Comparison of ENCODE assay signal across 2 cellular contexts in the genomic region with DNA sequence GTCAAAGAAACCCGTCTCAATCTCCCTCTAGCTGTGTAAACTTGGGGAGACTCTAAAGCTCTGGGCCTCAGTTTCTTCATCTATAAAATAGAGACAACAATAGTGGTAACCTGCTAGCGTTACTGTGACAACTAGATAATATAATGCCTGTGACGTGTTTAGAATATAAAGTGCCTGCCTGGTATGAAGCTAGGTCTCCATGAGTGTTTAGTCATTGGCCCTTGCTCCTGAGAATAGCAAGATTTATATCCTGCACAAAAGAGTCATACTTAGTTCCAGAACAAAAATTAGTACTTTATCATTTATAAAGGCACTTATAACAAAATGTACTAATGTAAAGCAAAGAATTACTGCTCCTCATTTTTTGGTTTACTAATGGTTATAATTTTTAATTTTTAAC.
TF ChIP-seq lines count a peak whose summit lies in the region.

No MANE protein-coding gene starts in this region.

TF ChIP-seq in SK-N-SH, 30 proteins besides CTCF, POLR2A, EP300 and RAD21:
- no peak for TF ChIP-seq NFIC (IDR thresholded peaks at IDR 0.05; ENCODE audit: borderline replicate concordance)
- TF ChIP-seq CHD2 (IDR thresholded peaks at IDR 0.05; ENCODE audit: low read length, partially characterized antibody) = no peak
- TF ChIP-seq FOXM1 (IDR thresholded peaks at IDR 0.05; ENCODE audit: low read depth) = no peak
- TF ChIP-seq, protein P1, sequence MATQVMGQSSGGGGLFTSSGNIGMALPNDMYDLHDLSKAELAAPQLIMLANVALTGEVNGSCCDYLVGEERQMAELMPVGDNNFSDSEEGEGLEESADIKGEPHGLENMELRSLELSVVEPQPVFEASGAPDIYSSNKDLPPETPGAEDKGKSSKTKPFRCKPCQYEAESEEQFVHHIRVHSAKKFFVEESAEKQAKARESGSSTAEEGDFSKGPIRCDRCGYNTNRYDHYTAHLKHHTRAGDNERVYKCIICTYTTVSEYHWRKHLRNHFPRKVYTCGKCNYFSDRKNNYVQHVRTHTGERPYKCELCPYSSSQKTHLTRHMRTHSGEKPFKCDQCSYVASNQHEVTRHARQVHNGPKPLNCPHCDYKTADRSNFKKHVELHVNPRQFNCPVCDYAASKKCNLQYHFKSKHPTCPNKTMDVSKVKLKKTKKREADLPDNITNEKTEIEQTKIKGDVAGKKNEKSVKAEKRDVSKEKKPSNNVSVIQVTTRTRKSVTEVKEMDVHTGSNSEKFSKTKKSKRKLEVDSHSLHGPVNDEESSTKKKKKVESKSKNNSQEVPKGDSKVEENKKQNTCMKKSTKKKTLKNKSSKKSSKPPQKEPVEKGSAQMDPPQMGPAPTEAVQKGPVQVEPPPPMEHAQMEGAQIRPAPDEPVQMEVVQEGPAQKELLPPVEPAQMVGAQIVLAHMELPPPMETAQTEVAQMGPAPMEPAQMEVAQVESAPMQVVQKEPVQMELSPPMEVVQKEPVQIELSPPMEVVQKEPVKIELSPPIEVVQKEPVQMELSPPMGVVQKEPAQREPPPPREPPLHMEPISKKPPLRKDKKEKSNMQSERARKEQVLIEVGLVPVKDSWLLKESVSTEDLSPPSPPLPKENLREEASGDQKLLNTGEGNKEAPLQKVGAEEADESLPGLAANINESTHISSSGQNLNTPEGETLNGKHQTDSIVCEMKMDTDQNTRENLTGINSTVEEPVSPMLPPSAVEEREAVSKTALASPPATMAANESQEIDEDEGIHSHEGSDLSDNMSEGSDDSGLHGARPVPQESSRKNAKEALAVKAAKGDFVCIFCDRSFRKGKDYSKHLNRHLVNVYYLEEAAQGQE (IDR thresholded peaks at IDR 0.05; ENCODE audit: low read depth, low read length) = no peak
- TF ChIP-seq, protein P2, sequence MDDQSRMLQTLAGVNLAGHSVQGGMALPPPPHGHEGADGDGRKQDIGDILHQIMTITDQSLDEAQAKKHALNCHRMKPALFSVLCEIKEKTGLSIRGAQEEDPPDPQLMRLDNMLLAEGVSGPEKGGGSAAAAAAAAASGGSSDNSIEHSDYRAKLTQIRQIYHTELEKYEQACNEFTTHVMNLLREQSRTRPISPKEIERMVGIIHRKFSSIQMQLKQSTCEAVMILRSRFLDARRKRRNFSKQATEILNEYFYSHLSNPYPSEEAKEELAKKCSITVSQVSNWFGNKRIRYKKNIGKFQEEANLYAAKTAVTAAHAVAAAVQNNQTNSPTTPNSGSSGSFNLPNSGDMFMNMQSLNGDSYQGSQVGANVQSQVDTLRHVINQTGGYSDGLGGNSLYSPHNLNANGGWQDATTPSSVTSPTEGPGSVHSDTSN (IDR thresholded peaks at IDR 0.05) = no peak
- TF ChIP-seq, protein P3, sequence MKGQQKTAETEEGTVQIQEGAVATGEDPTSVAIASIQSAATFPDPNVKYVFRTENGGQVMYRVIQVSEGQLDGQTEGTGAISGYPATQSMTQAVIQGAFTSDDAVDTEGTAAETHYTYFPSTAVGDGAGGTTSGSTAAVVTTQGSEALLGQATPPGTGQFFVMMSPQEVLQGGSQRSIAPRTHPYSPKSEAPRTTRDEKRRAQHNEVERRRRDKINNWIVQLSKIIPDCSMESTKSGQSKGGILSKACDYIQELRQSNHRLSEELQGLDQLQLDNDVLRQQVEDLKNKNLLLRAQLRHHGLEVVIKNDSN (IDR thresholded peaks at IDR 0.05; ENCODE audit: borderline replicate concordance, low read depth) = no peak
- no peak for TF ChIP-seq FOSL2 (IDR thresholded peaks at IDR 0.05; ENCODE audit: borderline replicate concordance, low read depth)
- TF ChIP-seq, protein P4, sequence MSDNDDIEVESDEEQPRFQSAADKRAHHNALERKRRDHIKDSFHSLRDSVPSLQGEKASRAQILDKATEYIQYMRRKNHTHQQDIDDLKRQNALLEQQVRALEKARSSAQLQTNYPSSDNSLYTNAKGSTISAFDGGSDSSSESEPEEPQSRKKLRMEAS (IDR thresholded peaks at IDR 0.05; ENCODE audit: low read depth) = no peak
- TF ChIP-seq TAF1 (IDR thresholded peaks at IDR 0.05; ENCODE audit: borderline replicate concordance, low read depth, low read length) = no peak
- no peak for TF ChIP-seq NRF1 (IDR thresholded peaks at IDR 0.05; ENCODE audit: low read depth, low read length)
- TF ChIP-seq FOXJ3 (CRISPR knock-in tag; IDR thresholded peaks at IDR 0.05) = no peak
- TF ChIP-seq POLR2AphosphoS5 (IDR thresholded peaks at IDR 0.05; ENCODE audit: low read depth, low read length) = no peak
- no peak for TF ChIP-seq SMC3 (IDR thresholded peaks at IDR 0.05; ENCODE audit: low read depth, low read length)
TF ChIP-seq in SK-N-SH: peak in this region for 0.

TF ChIP-seq in SK-N-SH treated with all-trans-retinoic acid at 6 μM for 48 hours, 23 proteins besides CTCF, POLR2A, EP300 and RAD21:
- no peak for TF ChIP-seq BACH2 (CRISPR knock-in tag; IDR thresholded peaks at IDR 0.05; ENCODE audit: borderline replicate concordance)
- TF ChIP-seq SNAI2 (CRISPR knock-in tag; IDR thresholded peaks at IDR 0.05) = no peak
- TF ChIP-seq ZFP30 (CRISPR knock-in tag; IDR thresholded peaks at IDR 0.05) = no peak
- TF ChIP-seq ZFP3 (CRISPR knock-in tag; IDR thresholded peaks at IDR 0.05) = no peak
- TF ChIP-seq, protein P5, sequence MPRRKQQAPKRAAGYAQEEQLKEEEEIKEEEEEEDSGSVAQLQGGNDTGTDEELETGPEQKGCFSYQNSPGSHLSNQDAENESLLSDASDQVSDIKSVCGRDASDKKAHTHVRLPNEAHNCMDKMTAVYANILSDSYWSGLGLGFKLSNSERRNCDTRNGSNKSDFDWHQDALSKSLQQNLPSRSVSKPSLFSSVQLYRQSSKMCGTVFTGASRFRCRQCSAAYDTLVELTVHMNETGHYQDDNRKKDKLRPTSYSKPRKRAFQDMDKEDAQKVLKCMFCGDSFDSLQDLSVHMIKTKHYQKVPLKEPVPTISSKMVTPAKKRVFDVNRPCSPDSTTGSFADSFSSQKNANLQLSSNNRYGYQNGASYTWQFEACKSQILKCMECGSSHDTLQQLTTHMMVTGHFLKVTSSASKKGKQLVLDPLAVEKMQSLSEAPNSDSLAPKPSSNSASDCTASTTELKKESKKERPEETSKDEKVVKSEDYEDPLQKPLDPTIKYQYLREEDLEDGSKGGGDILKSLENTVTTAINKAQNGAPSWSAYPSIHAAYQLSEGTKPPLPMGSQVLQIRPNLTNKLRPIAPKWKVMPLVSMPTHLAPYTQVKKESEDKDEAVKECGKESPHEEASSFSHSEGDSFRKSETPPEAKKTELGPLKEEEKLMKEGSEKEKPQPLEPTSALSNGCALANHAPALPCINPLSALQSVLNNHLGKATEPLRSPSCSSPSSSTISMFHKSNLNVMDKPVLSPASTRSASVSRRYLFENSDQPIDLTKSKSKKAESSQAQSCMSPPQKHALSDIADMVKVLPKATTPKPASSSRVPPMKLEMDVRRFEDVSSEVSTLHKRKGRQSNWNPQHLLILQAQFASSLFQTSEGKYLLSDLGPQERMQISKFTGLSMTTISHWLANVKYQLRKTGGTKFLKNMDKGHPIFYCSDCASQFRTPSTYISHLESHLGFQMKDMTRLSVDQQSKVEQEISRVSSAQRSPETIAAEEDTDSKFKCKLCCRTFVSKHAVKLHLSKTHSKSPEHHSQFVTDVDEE (CRISPR knock-in tag; IDR thresholded peaks at IDR 0.05) = no peak
- TF ChIP-seq, protein P6, sequence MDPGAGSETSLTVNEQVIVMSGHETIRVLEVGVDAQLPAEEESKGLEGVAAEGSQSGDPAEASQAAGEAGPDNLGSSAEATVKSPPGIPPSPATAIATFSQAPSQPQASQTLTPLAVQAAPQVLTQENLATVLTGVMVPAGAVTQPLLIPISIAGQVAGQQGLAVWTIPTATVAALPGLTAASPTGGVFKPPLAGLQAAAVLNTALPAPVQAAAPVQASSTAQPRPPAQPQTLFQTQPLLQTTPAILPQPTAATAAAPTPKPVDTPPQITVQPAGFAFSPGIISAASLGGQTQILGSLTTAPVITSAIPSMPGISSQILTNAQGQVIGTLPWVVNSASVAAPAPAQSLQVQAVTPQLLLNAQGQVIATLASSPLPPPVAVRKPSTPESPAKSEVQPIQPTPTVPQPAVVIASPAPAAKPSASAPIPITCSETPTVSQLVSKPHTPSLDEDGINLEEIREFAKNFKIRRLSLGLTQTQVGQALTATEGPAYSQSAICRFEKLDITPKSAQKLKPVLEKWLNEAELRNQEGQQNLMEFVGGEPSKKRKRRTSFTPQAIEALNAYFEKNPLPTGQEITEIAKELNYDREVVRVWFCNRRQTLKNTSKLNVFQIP (CRISPR knock-in tag; IDR thresholded peaks at IDR 0.05; ENCODE audit: borderline replicate concordance, low read depth) = no peak
- no peak for TF ChIP-seq CSDC2 (CRISPR knock-in tag; IDR thresholded peaks at IDR 0.05)
